Comparison of ENCODE assay signal across 10 cellular contexts in the genomic region with DNA sequence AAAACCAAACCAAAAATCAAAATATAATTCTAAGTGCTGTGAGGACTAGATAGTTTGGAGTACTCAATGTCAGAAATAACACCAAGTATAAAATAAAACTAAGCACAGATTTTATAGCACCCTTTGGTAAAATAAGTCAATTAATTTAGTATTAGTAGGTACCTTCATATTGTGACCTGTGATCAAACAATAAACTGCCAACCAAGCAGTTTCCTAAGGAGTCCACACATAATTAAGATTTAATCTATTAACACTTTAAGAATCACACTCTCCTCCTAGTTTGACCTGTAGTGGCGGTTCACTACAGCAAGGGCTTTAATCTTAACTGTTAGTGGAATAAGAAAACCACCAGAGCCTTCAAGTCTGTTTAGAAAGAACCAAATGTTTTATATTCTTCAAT. TPM values are rescaled to one million over a fixed set of nuclear protein-coding genes. Genes with fewer than 3 reads are reported as not detected.
DNase-seq lines count a peak whose midpoint lies in the region; ATAC-seq and TF ChIP-seq lines count a peak whose summit lies in the region.
"Had no signal": no experiment of that assay in that cellular context is flagged by ENCODE, and none has a peak within 500 bp of the region (broad histone marks: within the 10 kb centered on the region; RNA-seq: fewer than 3 reads in every experiment).

No MANE protein-coding gene starts in this region.

- H3K9me3 ChIP-seq in BLaER1, result no peaks in the 10 kb centered on the region
- no peaks in the 10 kb centered on the region for H3K9me3 ChIP-seq in breast epithelium
- no peaks in the 10 kb centered on the region for H3K9me3 ChIP-seq in transverse colon
- H3K9me3 ChIP-seq in testis, result no peaks in the 10 kb centered on the region
- H3K9me3 ChIP-seq: pancreas had no signal

- in situ Hi-C loops in transverse colon (cut with MboI; ENCODE audit: low pct_ligation_motif_present in 1 of 4, low pct_unique_long_range_greater_than_20kb in 1 of 4, low sequenced_read_pairs in 3 of 4), result no loop called here

- POLR2A ChIA-PET in naive thymus-derived CD8-positive, alpha-beta T cell (lab: Charles Lee), result interaction anchor here (3.6 to 5.3 kb wide), 2 partner anchors 10 to 16 kb away, joined by 11 to 141 read pairs; a partner anchor contains a TSS

- H3K9ac ChIP-seq in BLaER1 (peak overlapping the region; percentile 100; the same call in 1 of the 2 replicates), KMS-11 (peak overlapping the region; percentile 100; the same call in 1 of the 2 replicates)

- 63 to 67% methylated on average over 1 of the region's 1 CpG for WGBS in transverse colon (ENCODE audit: low coverage in 1 of 2), 2 donors
- 52 to 55% methylated on average over 1 of the region's 1 CpG for WGBS in testis, 2 donors

- TF ChIP-seq CTCF in KMS-11 (conservative IDR thresholded peaks at IDR 0.05; ENCODE audit: low read depth, low read length), result no peak
- no peak for TF ChIP-seq CTCF in breast epithelium (IDR thresholded peaks at IDR 0.05)
- TF ChIP-seq CTCF in transverse colon (IDR thresholded peaks at IDR 0.05), result no peak
- no peak for TF ChIP-seq CTCF in testis (IDR thresholded peaks at IDR 0.05)

- peaks cover 55% of the 10 kb centered on the region for H3K4me1 ChIP-seq in BLaER1
- peaks cover 43% of the 10 kb centered on the region for H3K4me1 ChIP-seq in KMS-11 (ENCODE audit: low read depth, poor library complexity, severe bottlenecking)
- peaks cover 0 to 13% of the 10 kb centered on the region in 2 donors for H3K4me1 ChIP-seq in breast epithelium
- H3K4me1 ChIP-seq in transverse colon, result peaks cover 6 to 59% (median 26%) of the 10 kb centered on the region in 4 donors
- H3K4me1 ChIP-seq in testis, result peaks cover 12% of the 10 kb centered on the region

- H3K27ac Mint-ChIP-seq in naive thymus-derived CD8-positive, alpha-beta T cell, result peak overlapping the region; percentile 70 to 100 (median 98)

- peaks cover 0 to 6% (median 0%) of the 10 kb centered on the region in 5 donors for H3K27me3 Mint-ChIP-seq in naive thymus-derived CD8-positive, alpha-beta T cell

- no peak for TF ChIP-seq EP300 in transverse colon (IDR thresholded peaks at IDR 0.05; ENCODE audit: low read depth)

- H3K27ac ChIP-seq in BLaER1, result no peak overlapping the region
- H3K27ac ChIP-seq in KMS-11, result no peak overlapping the region
- H3K27ac ChIP-seq in breast epithelium, result peak overlapping the region in 1 of 2 donors; percentile 40
- H3K27ac ChIP-seq in transverse colon, result no peak overlapping the region
- peak overlapping the region in 1 of 2 donors; percentile 14 for H3K27ac ChIP-seq in testis

- intact Hi-C loops in breast epithelium (cut with DNase I; ENCODE audit: low total_unique reads), result no loop called here
- intact Hi-C loops in transverse colon (cut with DNase I; ENCODE audit: low total_unique reads), result no loop called here
- intact Hi-C loops in testis (cut with DNase I; ENCODE audit: low total_unique reads), result no loop called here

- peaks cover 0 to 2% (median 0%) of the 10 kb centered on the region in 9 donors for H3K9me3 Mint-ChIP-seq in naive thymus-derived CD8-positive, alpha-beta T cell

- H3K27me3 ChIP-seq in BLaER1, result no peaks in the 10 kb centered on the region
- no peaks in the 10 kb centered on the region for H3K27me3 ChIP-seq in KMS-11 (ENCODE audit: insufficient read depth, low read depth)
- no peaks in the 10 kb centered on the region for H3K27me3 ChIP-seq in breast epithelium
- H3K27me3 ChIP-seq in transverse colon, result no peaks in the 10 kb centered on the region
- no peaks in the 10 kb centered on the region for H3K27me3 ChIP-seq in testis
- H3K27me3 ChIP-seq: pancreas had no signal

- no peak for ATAC-seq in naive thymus-derived CD8-positive, alpha-beta T cell
- no peak for ATAC-seq in HG03439 (IDR thresholded peaks at IDR 0.05; ENCODE audit: unreplicated experiment)
- ATAC-seq: pancreas had no signal

- H3K36me3 Mint-ChIP-seq in naive thymus-derived CD8-positive, alpha-beta T cell, result peaks cover 15 to 74% (median 34%) of the 10 kb centered on the region in 3 donors

- no peak overlapping the region for H2AFZ ChIP-seq in KMS-11 (ENCODE audit: low read depth)

- H4K20me1 ChIP-seq in BLaER1, result peaks cover 73% of the 10 kb centered on the region
- H4K20me1 ChIP-seq in KMS-11 (ENCODE audit: insufficient read depth), result peaks cover 69% of the 10 kb centered on the region

- H3K4me1 Mint-ChIP-seq in naive thymus-derived CD8-positive, alpha-beta T cell, result peaks cover 37 to 64% (median 53%) of the 10 kb centered on the region in 4 donors

- H3K4me3 Mint-ChIP-seq in naive thymus-derived CD8-positive, alpha-beta T cell, result peak overlapping the region; percentile 91 to 100 (median 98)

- DNase-seq in breast epithelium (ENCODE audit: low spot score in 2 of 2) (no peak), NCI-H1417 treated with DMSO at 0.1 percent for 48 hours (lab: John Stamatoyannopoulos, UW) (no peak), transverse colon (no peak), testis (no peak)
- no peak for DNase-seq in naive thymus-derived CD8-positive, alpha-beta T cell
- DNase-seq: NCI-H1048, pancreas had no signal

- H3K79me2 ChIP-seq in KMS-11 (ENCODE audit: insufficient read depth, low read depth), result peaks cover 93% of the 10 kb centered on the region

- peaks cover 62% of the 10 kb centered on the region for H3K36me3 ChIP-seq in BLaER1
- peaks cover 47% of the 10 kb centered on the region for H3K36me3 ChIP-seq in KMS-11 (ENCODE audit: insufficient read depth)
- H3K36me3 ChIP-seq in breast epithelium, result peaks cover 11% of the 10 kb centered on the region
- peaks cover 3 to 56% (median 28%) of the 10 kb centered on the region in 4 donors for H3K36me3 ChIP-seq in transverse colon
- H3K36me3 ChIP-seq in testis (ENCODE audit: low read depth, missing control alignments), result peaks cover 4% of the 10 kb centered on the region

- H3K4me2 ChIP-seq in BLaER1, result peak overlapping the region; percentile 79
- H3K4me2 ChIP-seq in KMS-11, result peak overlapping the region; percentile 65

- H3K4me3 ChIP-seq in BLaER1 (peak overlapping the region; percentile 87), KMS-11 (IDR thresholded peaks at IDR 0.05; ENCODE audit: insufficient read depth, low read depth, low read length) (no peak overlapping the region), breast epithelium (peak overlapping the region in 2 of 3 donors; percentile 95), transverse colon (peak overlapping the region in 1 of 4 donors; percentile 85), testis (no peak overlapping the region)

- no peak for TF ChIP-seq POLR2A in breast epithelium (IDR thresholded peaks at IDR 0.05)
- TF ChIP-seq POLR2A in transverse colon (IDR thresholded peaks at IDR 0.05), result no peak
- no peak for TF ChIP-seq POLR2A in testis (IDR thresholded peaks at IDR 0.05)

RNA-seq across cellular contexts. Expression of gene HNRNPK, which starts 2.8 kb away (rescaled TPM):
- total RNA-seq in breast epithelium, result 100 to 1,000 TPM; 462 to 657 (median 527) TPM
- 100 to 1,000 TPM; 653 to 706 TPM for total RNA-seq in naive thymus-derived CD8-positive, alpha-beta T cell
- 100 to 1,000 TPM; 760 to 890 (median 849) TPM for polyA plus RNA-seq in naive thymus-derived CD8-positive, alpha-beta T cell
- total RNA-seq in transverse colon, result 100 to 1,000 TPM; 132 to 406 (median 278) TPM
- total RNA-seq in testis, result 100 to 1,000 TPM; 415 to 508 TPM
- polyA plus RNA-seq in testis (ENCODE audit: insufficient read depth, low read depth, low replicate concordance), result 496 TPM

RNA-seq across cellular contexts. Expression of gene RMI1, which starts 3.4 kb away (rescaled TPM):
- total RNA-seq in breast epithelium (1 to 10 TPM; 3.7 to 6.2 (median 6.1) TPM), transverse colon (10 to 100 TPM in 2 of 4 donors, 1 to 10 TPM in 2; 1.8 to 13.1 (median 9.1) TPM), testis (10 to 100 TPM; 12.0 to 13.9 TPM)
- 1 to 10 TPM; 6.6 to 8.3 TPM for total RNA-seq in naive thymus-derived CD8-positive, alpha-beta T cell
- polyA plus RNA-seq in naive thymus-derived CD8-positive, alpha-beta T cell, result 1 to 10 TPM; 5.3 to 6.7 (median 6.3) TPM
- 10.7 TPM for polyA plus RNA-seq in testis (ENCODE audit: insufficient read depth, low read depth, low replicate concordance)

RNA-seq across cellular contexts. Expression of gene KIF27, which starts 56.0 kb away (rescaled TPM):
- total RNA-seq in breast epithelium, result 10 to 100 TPM in 2 of 3 donors, 1 to 10 TPM in 1; 6.9 to 16.1 (median 11.5) TPM
- 1 to 10 TPM; 7.4 to 8.4 TPM for total RNA-seq in naive thymus-derived CD8-positive, alpha-beta T cell
- 1 to 10 TPM; 1.1 to 2.1 (median 1.3) TPM for polyA plus RNA-seq in naive thymus-derived CD8-positive, alpha-beta T cell
- 1 to 10 TPM in 3 of 4 donors, under 1 TPM in 1; 0.75 to 5.2 (median 3.6) TPM for total RNA-seq in transverse colon
- 10 to 100 TPM; 22.5 to 29.4 TPM for total RNA-seq in testis
- polyA plus RNA-seq in testis (ENCODE audit: insufficient read depth, low read depth, low replicate concordance), result 16.1 TPM

Comparison
In these comparisons a context has a peak if more than half of its experiments do, and no peak if none do; other contexts are left out.
1. H3K4me3 ChIP-seq: peak in BLaER1 (single experiment) and breast epithelium (2 of 3); none in KMS-11 (single experiment) and testis (0 of 2).